In the genomic region with DNA sequence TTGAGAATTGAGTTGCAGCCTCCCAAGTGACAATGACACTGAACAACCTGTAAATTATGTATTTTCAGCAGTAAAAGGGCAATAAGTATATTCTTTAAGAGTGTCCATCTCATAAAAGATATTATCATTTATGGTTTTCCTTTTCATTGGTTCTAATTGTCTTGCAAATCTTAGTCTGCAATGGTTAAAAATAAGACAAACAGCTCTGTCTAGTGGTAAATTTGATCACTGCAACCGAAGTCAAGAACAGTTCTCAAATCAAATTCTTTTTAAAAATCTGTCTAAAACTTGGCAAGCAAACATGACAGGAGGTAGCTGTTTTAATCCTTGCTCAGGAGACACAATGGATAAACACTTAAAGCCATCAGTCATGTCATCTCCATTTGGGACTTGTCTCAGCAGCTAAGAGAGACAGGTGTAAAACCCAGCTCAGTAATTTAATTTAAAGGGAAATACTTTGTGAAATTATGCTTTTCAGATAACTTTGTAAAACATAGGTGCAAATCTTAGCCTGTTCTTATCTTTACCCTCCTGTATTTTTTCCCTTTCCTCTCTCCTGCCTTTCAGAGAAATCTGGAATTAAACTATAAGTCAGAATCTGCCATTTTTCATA, we compare ENCODE assay signal across 8 cellular contexts.
DNase-seq lines count a peak whose midpoint lies in the region; ATAC-seq, FAIRE-seq and TF ChIP-seq lines count a peak whose summit lies in the region.

No MANE protein-coding gene starts in this region.

- DNase-seq in D721Med (ENCODE audit: insufficient read length, low spot score) = no peak
- DNase-seq in GM12878 (ENCODE audit: low read depth, low spot score) = no peak
- DNase-seq in lower lobe of right lung = no peak
- no peak for DNase-seq in trophoblast cell
- no peak for DNase-seq in T-helper 1 cell
- no peak for DNase-seq in NCI-H1048 (lab: John Stamatoyannopoulos, UW)

- no peak overlapping the region for H2BK5ac ChIP-seq in trophoblast cell (ENCODE audit: low read depth, low read length, poor library complexity)

- no peak overlapping the region for H3K4ac ChIP-seq in trophoblast cell (ENCODE audit: low read depth, low read length)

- no peaks in the 10 kb centered on the region for H3K27me3 ChIP-seq in GM12878 (replicated peaks in 1 of 2; ENCODE audit: control insufficient read depth in 2 of 2, insufficient read depth in 2 of 2, low read length in 1 of 2)
- H3K27me3 ChIP-seq in lower lobe of right lung (ENCODE audit: low read depth) = no peaks in the 10 kb centered on the region
- no peaks in the 10 kb centered on the region for H3K27me3 ChIP-seq in trophoblast cell (ENCODE audit: insufficient read depth, low read length)

- H3K79me1 ChIP-seq in trophoblast cell (ENCODE audit: low read length) = no peaks in the 10 kb centered on the region

- 0% methylated on average over 1 of the region's 1 CpG for WGBS in GM12878 (ENCODE audit: insufficient coverage, insufficient replicate concordance, low lambda C conversion rate, missing lambda C conversion rate)
- WGBS in trophoblast cell (ENCODE audit: extremely low coverage, insufficient coverage, insufficient read length) = no CpG with 5 or more reads among the region's 1 CpG

- peak; percentile 27; the same call in 2 of the 3 replicates for ATAC-seq in GM12878
- ATAC-seq in lower lobe of right lung = no peak
- ATAC-seq in HG02885 (IDR thresholded peaks at IDR 0.05; ENCODE audit: poor library complexity, unreplicated experiment) = no peak

- RAD21 ChIA-PET in GM12878 (lab: Charles Lee; ENCODE audit: unreplicated experiment) = interaction anchor here (0.8 to 2.6 kb wide), 8 partner anchors 73 to 928 kb away, joined by 3 to 9 read pairs (median 5); no protein-coding TSS in a partner anchor

- H2AK5ac ChIP-seq in trophoblast cell (ENCODE audit: low read length) = no peak overlapping the region

- in situ Hi-C loops in GM12878 (cut with MboI) = no loop called here

- H3K9ac ChIP-seq in GM12878 (ENCODE audit: control insufficient read depth, insufficient read depth, low read length) (no peak overlapping the region), trophoblast cell (ENCODE audit: low read length) (no peak overlapping the region)

- H2BK120ac ChIP-seq in trophoblast cell (ENCODE audit: insufficient read depth, low read length, poor library complexity) = no peak overlapping the region

- TF ChIP-seq RAD21 in GM12878 (IDR thresholded peaks at IDR 0.05; ENCODE audit: insufficient read depth, low read depth, low read length) = peak; percentile 60

- no TSS peak for BruUV-seq in GM12878 (replicated peaks; lab: Mats Ljungman, UMichigan)

- H3K36me3 ChIP-seq in GM12878 (ENCODE audit: control insufficient read depth in 2 of 2, insufficient read depth in 2 of 2, low read length in 1 of 2) (no peaks in the 10 kb centered on the region), lower lobe of right lung (no peaks in the 10 kb centered on the region), trophoblast cell (ENCODE audit: control insufficient read depth in 1 of 2, insufficient read depth in 2 of 2, low read length in 2 of 2) (no peaks in the 10 kb centered on the region)

- FAIRE-seq in D721Med (lab: Jason Lieb, UNC) = peak; percentile 32
- peak; percentile 84 for FAIRE-seq in GM12878 (lab: Jason Lieb, UNC)

- H2AFZ ChIP-seq in GM12878 (ENCODE audit: control insufficient read depth, low read depth, low read length) (no peak overlapping the region), trophoblast cell (ENCODE audit: insufficient read depth, low read length, poor library complexity) (no peak overlapping the region)

- POLR2A ChIA-PET in GM12878 (lab: Charles Lee) = no interaction called here

- intact Hi-C loops in GM12878 (cut with micrococcal nuclease; ENCODE audit: unreplicated experiment) (loop anchor here (1.0 to 10.0 kb wide), 3 partner anchors 116 to 346 kb away; no protein-coding TSS in a partner anchor), lower lobe of right lung (cut with DNase I) (no loop called here)

- H4K8ac ChIP-seq in trophoblast cell (ENCODE audit: low read depth, low read length) = no peak overlapping the region

- H3K4me3 ChIP-seq in GM12878 (no peak overlapping the region), lower lobe of right lung (no peak overlapping the region), trophoblast cell (ENCODE audit: low read depth, low read length) (no peak overlapping the region)

- no peak for TF ChIP-seq EP300 in GM12878 (IDR thresholded peaks at IDR 0.05; ENCODE audit: borderline replicate concordance in 1 of 2, control insufficient read depth in 1 of 2, low read depth in 2 of 2, low read length in 2 of 2)

- no peak for TF ChIP-seq POLR2A in GM12878 (IDR thresholded peaks at IDR 0.05; ENCODE audit: low read depth, low read length)

- H3K9me3 ChIP-seq in GM12878 (replicated peaks; ENCODE audit: control insufficient read depth, insufficient read depth, low read length) (peaks cover 7% of the 10 kb centered on the region), lower lobe of right lung (no peaks in the 10 kb centered on the region), trophoblast cell (ENCODE audit: insufficient read depth, low read depth, low read length) (no peaks in the 10 kb centered on the region)

- no peak overlapping the region for H3K4me2 ChIP-seq in GM12878 (ENCODE audit: control insufficient read depth, insufficient read depth)
- H3K4me2 ChIP-seq in trophoblast cell (ENCODE audit: low read length) = no peak overlapping the region

- no peak overlapping the region for H2BK12ac ChIP-seq in trophoblast cell (ENCODE audit: low read length)

- no peaks in the 10 kb centered on the region for H4K20me1 ChIP-seq in GM12878 (ENCODE audit: control insufficient read depth, insufficient read depth)

- no peak overlapping the region for H3K18ac ChIP-seq in trophoblast cell (ENCODE audit: low read length)

- H3K79me2 ChIP-seq in GM12878 (ENCODE audit: control insufficient read depth, insufficient read depth, low read length) = no peaks in the 10 kb centered on the region
- H3K79me2 ChIP-seq in trophoblast cell (ENCODE audit: control insufficient read depth, insufficient read depth, low read length, poor library complexity) = no peaks in the 10 kb centered on the region

- CTCF ChIA-PET in GM12878 (lab: Yijun Ruan, JAX) = interaction anchor here (0.6 to 2.2 kb wide), 23 partner anchors 10 to 942 kb away, joined by 3 to 20 read pairs (median 5); no protein-coding TSS in a partner anchor

- TF ChIP-seq CTCF in D721Med (IDR thresholded peaks at IDR 0.05; ENCODE audit: insufficient read depth, missing control alignments) (peak; percentile 67), LNCAP (IDR thresholded peaks at IDR 0.05) (peak; percentile 90), GM12878 (IDR thresholded peaks at IDR 0.05 in 2 of 3, conservative IDR thresholded peaks at IDR 0.05 in 1 of 3; ENCODE audit: control insufficient read depth in 2 of 3, extremely low read depth in 1 of 3, insufficient read depth in 1 of 3, low read depth in 3 of 3, low read length in 3 of 3) (peak; percentile 41 to 63 (median 49)), lower lobe of right lung (IDR thresholded peaks at IDR 0.05) (peak; percentile 37)

- SMC1A ChIA-PET in GM12878 (lab: Charles Lee; ENCODE audit: uncharacterized antibody, unreplicated experiment) = interaction anchor here (0.6 to 2.0 kb wide), 19 partner anchors 9 to 928 kb away, joined by 3 to 7 read pairs (median 3); no protein-coding TSS in a partner anchor

- H3K27ac ChIP-seq in GM12878 (ENCODE audit: control insufficient read depth, insufficient read depth) (no peak overlapping the region), lower lobe of right lung (no peak overlapping the region), trophoblast cell (ENCODE audit: low read depth, low read length) (no peak overlapping the region)

- H4K12ac ChIP-seq in trophoblast cell (ENCODE audit: low read depth, low read length) = no peak overlapping the region

- no peak overlapping the region for H3K14ac ChIP-seq in trophoblast cell (ENCODE audit: low read length)

- H3K4me1 ChIP-seq in GM12878 (ENCODE audit: control insufficient read depth, insufficient read depth, low read length) (peaks cover 37% of the 10 kb centered on the region), lower lobe of right lung (no peaks in the 10 kb centered on the region), trophoblast cell (ENCODE audit: control insufficient read depth in 1 of 2, insufficient read depth in 2 of 2, low read length in 2 of 2) (no peaks in the 10 kb centered on the region)

- H4K91ac ChIP-seq in trophoblast cell (ENCODE audit: low read depth, low read length) = no peak overlapping the region

- no peak overlapping the region for H3K23ac ChIP-seq in trophoblast cell (ENCODE audit: low read length)

TF ChIP-seq in GM12878, 131 proteins besides CTCF, POLR2A, EP300 and RAD21:
- TF ChIP-seq SMC3 (IDR thresholded peaks at IDR 0.05; ENCODE audit: borderline replicate concordance, low read length) (peak; percentile 42), SIN3A (IDR thresholded peaks at IDR 0.05; ENCODE audit: low read depth, low read length) (no peak)

Comparison
In these comparisons a context has a peak if more than half of its experiments do, and no peak if none do; other contexts are left out.
1. CTCF ChIP-seq: peak in every context shown above with its lines; median percentile 90 in LNCAP; 67 in D721Med; 49 in GM12878; 37 in lower lobe of right lung.